In genomic region chr15:38263996-38264395, GRCh38 we compare ENCODE assay signal across 1 cellular context.
TF ChIP-seq lines count a peak whose summit lies in the region.

No MANE protein-coding gene starts in this region.

TF ChIP-seq in HEK293, 187 proteins besides CTCF, POLR2A, EP300 and RAD21:
- TF ChIP-seq PRDM6 (tag by site-specific recombination; IDR thresholded peaks at IDR 0.05) (0 out of 2 replicates have a peak, but pooled peaks have one; percentile 21), ZNF426 (tag by site-specific recombination; IDR thresholded peaks at IDR 0.05) (no peak)
